ENCODE assay signal across 8 cellular contexts in the genomic region with DNA sequence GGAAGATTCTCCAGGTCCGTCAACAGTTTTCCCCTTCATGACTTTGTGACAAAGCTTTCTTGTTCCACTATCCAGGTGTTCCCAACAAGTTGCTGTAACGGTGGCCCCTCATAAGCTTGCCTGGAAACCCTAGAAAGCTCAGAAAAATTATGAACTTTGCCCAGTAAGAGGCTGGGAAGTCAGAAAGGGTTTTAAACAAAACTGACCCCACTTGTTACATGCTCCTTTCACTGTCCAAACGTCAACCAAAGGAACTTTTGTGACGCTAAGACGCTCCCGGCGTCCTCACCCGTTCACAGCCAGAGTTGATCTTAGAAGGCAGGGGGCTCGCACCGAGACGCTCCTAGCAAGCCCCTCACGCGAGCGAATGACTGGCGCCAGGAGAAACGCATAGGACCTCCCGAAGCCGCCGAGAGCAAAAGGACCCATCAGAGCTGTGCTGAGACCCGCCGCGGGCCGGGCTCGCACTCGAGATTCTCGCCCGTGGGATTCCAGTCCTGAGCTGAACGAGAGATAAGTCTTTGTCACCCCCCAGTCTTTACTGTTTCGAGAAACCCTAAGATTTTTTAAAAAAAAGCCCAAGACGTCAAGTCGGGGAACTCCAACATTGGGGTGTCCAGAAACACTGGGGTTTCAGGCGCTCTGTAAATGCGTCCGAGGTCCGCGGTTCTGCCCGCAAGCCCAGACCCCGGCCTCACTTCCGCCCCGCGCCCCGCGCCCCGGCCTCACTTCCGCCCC. TPM values are rescaled to one million over a fixed set of nuclear protein-coding genes. Genes with fewer than 3 reads are reported as not detected.
DNase-seq lines count a peak whose midpoint lies in the region; ATAC-seq, FAIRE-seq and TF ChIP-seq lines count a peak whose summit lies in the region.

No MANE protein-coding gene starts in this region.

- H3K9me3 ChIP-seq in lung (ENCODE audit: control insufficient read depth in 2 of 2, insufficient read depth in 1 of 2, low read length in 1 of 2) (no peaks in the 10 kb centered on the region), suprapubic skin (no peaks in the 10 kb centered on the region)

- H3K4me1 ChIP-seq in lung (ENCODE audit: control insufficient read depth in 2 of 2, insufficient read depth in 2 of 2, low read length in 2 of 2) (peaks cover 0 to 5% of the 10 kb centered on the region in 2 donors), suprapubic skin (peaks cover 19% of the 10 kb centered on the region)

- H3K27me3 ChIP-seq in lung (ENCODE audit: control insufficient read depth, insufficient read depth) (no peaks in the 10 kb centered on the region), suprapubic skin (no peaks in the 10 kb centered on the region)

- H3K36me3 ChIP-seq in lung (ENCODE audit: control insufficient read depth in 2 of 2, insufficient read depth in 2 of 2, low read length in 2 of 2), result peaks cover 4 to 12% of the 10 kb centered on the region in 2 donors
- H3K36me3 ChIP-seq in suprapubic skin, result peaks cover 25% of the 10 kb centered on the region

- TF ChIP-seq POLR2A in GM12891 (IDR thresholded peaks at IDR 0.05; ENCODE audit: low read depth, low read length), result no peak
- peak in 1 of 2 donors; percentile 60 for TF ChIP-seq POLR2A in suprapubic skin (IDR thresholded peaks at IDR 0.05)

- peak overlapping the region; percentile 74 for H3K4me3 ChIP-seq in coronary artery
- H3K4me3 ChIP-seq in lung, result peak overlapping the region; percentile 58
- peak overlapping the region; percentile 95 for H3K4me3 ChIP-seq in suprapubic skin

- DNase-seq in GM12891 (ENCODE audit: insufficient read length, low spot score) (peak; percentile 8), HEK293T (ENCODE audit: extremely low spot score) (peak; percentile 37), RPMI8226 (peak; percentile 7), coronary artery (ENCODE audit: low spot score) (peak; percentile 77), lung (ENCODE audit: low spot score) (no peak), suprapubic skin (ENCODE audit: low spot score in 2 of 2) (peak; percentile 74 to 80), NCI-H1436 (lab: John Stamatoyannopoulos, UW) (no peak)

- no peak for ATAC-seq in lung (ENCODE audit: insufficient read depth, low FRiP score)
- no peak for ATAC-seq in esophagus mucosa

- 2 to 6% methylated on average over 43 to 45 of the region's 45 CpGs for WGBS in lung, 2 donors
- 23% methylated on average over 37 of the region's 45 CpGs for WGBS in suprapubic skin

- POLR2A ChIA-PET in HEK293T (lab: Yijun Ruan, JAX), result interaction anchor here (1.0 to 5.1 kb wide), 15 partner anchors 9 to 75 kb away, joined by 3 to 54 read pairs (median 5); a partner anchor contains a TSS

- no peak for TF ChIP-seq CTCF in coronary artery (IDR thresholded peaks at IDR 0.05)
- no peak for TF ChIP-seq CTCF in lung (IDR thresholded peaks at IDR 0.05; ENCODE audit: control extremely low read depth, extremely low read depth)
- no peak for TF ChIP-seq CTCF in suprapubic skin (IDR thresholded peaks at IDR 0.05)

- no peak for TF ChIP-seq EP300 in suprapubic skin (IDR thresholded peaks at IDR 0.05)

- H3K27ac ChIP-seq in coronary artery (peak overlapping the region; percentile 93 to 94), lung (ENCODE audit: low read depth in 1 of 2, low read length in 1 of 2) (peak overlapping the region; percentile 83 to 95), suprapubic skin (peak overlapping the region; percentile 98)

- FAIRE-seq in GM12891 (lab: Jason Lieb, UNC), result no peak

- CTCF ChIA-PET in HEK293T (lab: Yijun Ruan, JAX), result interaction anchor here (0.6 kb wide), 1 partner anchor 34 kb away, joined by 3 read pairs; a partner anchor contains a TSS

TF ChIP-seq in GM12891, 5 proteins besides CTCF, POLR2A, EP300 and RAD21:
- TF ChIP-seq TAF1 (IDR thresholded peaks at IDR 0.05; ENCODE audit: low read depth, low read length) (no peak), SPI1 (IDR thresholded peaks at IDR 0.05; ENCODE audit: low read depth, low read length) (0 out of 2 replicates have a peak, but pooled peaks have one; percentile 13)

TF ChIP-seq in HEK293T, 16 proteins besides CTCF, POLR2A, EP300 and RAD21:
- TF ChIP-seq CTBP1 (IDR thresholded peaks at IDR 0.05; ENCODE audit: borderline replicate concordance) (no peak), TARDBP (IDR thresholded peaks at IDR 0.05) (no peak), ZNF384 (IDR thresholded peaks at IDR 0.05) (no peak), ELF4 (IDR thresholded peaks at IDR 0.05) (no peak), SUZ12 (IDR thresholded peaks at IDR 0.05) (no peak), LEF1 (IDR thresholded peaks at IDR 0.05; ENCODE audit: borderline replicate concordance) (no peak), FOXM1 (IDR thresholded peaks at IDR 0.05; ENCODE audit: borderline replicate concordance) (no peak)

RNA-seq across cellular contexts. Expression of a gene that starts 0.5 kb away (rescaled TPM):
- 66.7 TPM for polyA plus RNA-seq in GM12891 (2012; ENCODE audit: low read depth, missing spikeins)
- total RNA-seq in lung, result 10 to 100 TPM; 20.8 to 84.4 TPM
- 10 to 100 TPM; 62.0 to 73.2 TPM for polyA plus RNA-seq in lung
- 10 to 100 TPM in 3 of 4 donors, 1 to 10 TPM in 1; 7.2 to 23.1 (median 15.6) TPM for total RNA-seq in suprapubic skin
- 151 TPM for total RNA-seq in esophagus mucosa

RNA-seq across cellular contexts. Expression of a gene that starts 28.1 kb away (rescaled TPM):
- 187 TPM for polyA plus RNA-seq in GM12891 (2012; ENCODE audit: low read depth, missing spikeins)
- total RNA-seq in lung (100 to 1,000 TPM; 129 to 206 TPM), suprapubic skin (100 to 1,000 TPM; 133 to 150 (median 139) TPM), esophagus mucosa (120 TPM)
- 100 to 1,000 TPM in 1 of 2 donors, 10 to 100 TPM in 1; 80.0 to 109 TPM for polyA plus RNA-seq in lung

RNA-seq across cellular contexts. Expression of a gene that starts 29.0 kb away (rescaled TPM):
- 49.0 TPM for polyA plus RNA-seq in GM12891 (2012; ENCODE audit: low read depth, missing spikeins)
- total RNA-seq in lung (10 to 100 TPM; 42.9 to 63.2 TPM), suprapubic skin (10 to 100 TPM; 53.9 to 79.2 (median 55.9) TPM), esophagus mucosa (53.9 TPM)
- 100 to 1,000 TPM in 1 of 2 donors, 10 to 100 TPM in 1; 59.4 to 120 TPM for polyA plus RNA-seq in lung

RNA-seq across cellular contexts. Expression of a gene that starts 34.0 kb away (rescaled TPM):
- polyA plus RNA-seq in GM12891 (2012; ENCODE audit: low read depth, missing spikeins), result 37.1 TPM
- 100 to 1,000 TPM in 1 of 2 donors, 10 to 100 TPM in 1; 85.0 to 140 TPM for total RNA-seq in lung
- polyA plus RNA-seq in lung, result 100 to 1,000 TPM in 1 of 2 donors, 10 to 100 TPM in 1; 70.8 to 145 TPM
- 100 to 1,000 TPM in 1 of 4 donors, 10 to 100 TPM in 3; 68.7 to 103 (median 85.3) TPM for total RNA-seq in suprapubic skin
- 71.0 TPM for total RNA-seq in esophagus mucosa

RNA-seq across cellular contexts. Expression of a gene that starts 38.8 kb away (rescaled TPM):
- 0.06 TPM for polyA plus RNA-seq in GM12891 (2012; ENCODE audit: low read depth, missing spikeins)
- total RNA-seq in lung, result under 1 TPM; 0.23 to 0.28 TPM
- under 1 TPM; 0.14 to 0.19 TPM for polyA plus RNA-seq in lung
- total RNA-seq in suprapubic skin, result 1 to 10 TPM; 1.1 to 4.4 (median 2.9) TPM
- total RNA-seq in esophagus mucosa, result not detected

Comparison
In these comparisons a context has a peak if more than half of its experiments do, and no peak if none do; other contexts are left out.
1. DNase-seq: peak in GM12891 (single experiment), HEK293T (single experiment), RPMI8226 (single experiment), coronary artery (single experiment) and suprapubic skin (2 of 2); none in lung (single experiment) and NCI-H1436 (single experiment).
2. Peak in every context shown above with its lines, with median percentiles within 50 percentile points of each other: H3K27ac ChIP-seq and H3K4me3 ChIP-seq.